Comparison of ENCODE assay signal across 24 cellular contexts in genomic region chr7:491292-491957, GRCh38. TPM values are rescaled to one million over a fixed set of nuclear protein-coding genes. Genes with fewer than 3 reads are reported as not detected.
DNase-seq lines count a peak whose midpoint lies in the region; ATAC-seq and TF ChIP-seq lines count a peak whose summit lies in the region.
"Had no signal": no experiment of that assay in that cellular context is flagged by ENCODE, and none has a peak within 500 bp of the region (broad histone marks: within the 10 kb centered on the region; RNA-seq: fewer than 3 reads in every experiment).

No MANE protein-coding gene starts in this region.

- peaks cover 0 to 7% (median 2%) of the 10 kb centered on the region in 9 donors for H3K36me3 ChIP-seq in heart left ventricle
- H3K36me3 ChIP-seq in left ventricle myocardium inferior: peaks cover 12% of the 10 kb centered on the region

- H3K4me3 ChIP-seq in heart left ventricle (no peak overlapping the region), left ventricle myocardium inferior (no peak overlapping the region)
- H3K4me3 ChIP-seq: upper lobe of left lung had no signal

- intact Hi-C loops in heart left ventricle (cut with DNase I): no loop called here
- intact Hi-C loops in cardiac septum (cut with DNase I): no loop called here
- intact Hi-C loops in left ventricle myocardium inferior (cut with micrococcal nuclease): no loop called here

- H3K27ac Mint-ChIP-seq in neural crest cell (ENCODE audit: unreplicated experiment): peak overlapping the region; percentile 50
- H3K27ac Mint-ChIP-seq: activated naive CD4-positive, alpha-beta T cell treated with anti-CD3 and anti-CD28 coated beads, Interleukin-2, amount 50 U/mL, for 72 hours; activated T-helper 2 cell treated with anti-CD3 and anti-CD28 coated beads, Interferon-gamma antibody, Interleukin-2, Interleukin-4, amounts not matched to agents 10 μg/mL and 5 μg/mL and 100 μg/mL, durations not matched to agents 14 hours and 24 hours and 36 hours; B cell; naive thymus-derived CD4-positive, alpha-beta T cell; T-cell had no signal

- H3K4me1 Mint-ChIP-seq in neural crest cell: peaks cover 14% of the 10 kb centered on the region
- H3K4me1 Mint-ChIP-seq: B cell; central memory CD8-positive, alpha-beta T cell; naive thymus-derived CD4-positive, alpha-beta T cell; T-cell had no signal

- no peak overlapping the region for H3K4me3 Mint-ChIP-seq in neural crest cell
- H3K4me3 Mint-ChIP-seq: B cell; central memory CD8-positive, alpha-beta T cell; naive thymus-derived CD4-positive, alpha-beta T cell; T-cell had no signal

- peaks cover 2% of the 10 kb centered on the region for H3K27me3 Mint-ChIP-seq in neural crest cell (ENCODE audit: low read depth)

- H3K4me1 ChIP-seq in heart left ventricle (peaks cover 0 to 10% (median 0%) of the 10 kb centered on the region in 12 donors), left ventricle myocardium inferior (peaks cover 7% of the 10 kb centered on the region)
- H3K4me1 ChIP-seq: parathyroid adenoma, upper lobe of left lung had no signal

- no peaks in the 10 kb centered on the region for H3K9me3 ChIP-seq in heart left ventricle
- H3K9me3 ChIP-seq in left ventricle myocardium inferior (replicated peaks): no peaks in the 10 kb centered on the region
- H3K9me3 ChIP-seq: upper lobe of left lung had no signal

- H3K27me3 ChIP-seq in heart left ventricle (peaks cover 0 to 4% (median 0%) of the 10 kb centered on the region in 9 donors), left ventricle myocardium inferior (ENCODE audit: low read depth) (no peaks in the 10 kb centered on the region)
- H3K27me3 ChIP-seq: upper lobe of left lung had no signal

- DNase-seq in heart left ventricle (peak in 3 of 5 donors; percentile 15 to 24 (median 18)), cardiac septum (ENCODE audit: low spot score) (no peak), left ventricle myocardium inferior (peak; percentile 9), neural crest cell (ENCODE audit: low read depth, low spot score) (no peak), NCI-H128 (lab: John Stamatoyannopoulos, UW; ENCODE audit: unreplicated experiment) (no peak), GM19240 (ENCODE audit: insufficient read length, low spot score) (no peak), NCI-H2227 treated with DMSO at 0.1 percent for 48 hours (lab: John Stamatoyannopoulos, UW) (no peak)
- DNase-seq: activated CD4-positive, alpha-beta T cell treated with anti-CD3 and anti-CD28 coated beads, Interleukin-2, amount 50 U/mL, for 48 hours; activated CD8-positive, alpha-beta memory T cell treated with anti-CD3 and anti-CD28 coated beads, Interleukin-2, amount 50 U/mL, for 48 hours; IMR-90; mesendoderm; naive thymus-derived CD4-positive, alpha-beta T cell; NCI-H1092; NCI-H2029; NCI-H82; SIG-M5; T-cell had no signal

- TF ChIP-seq POLR2A in heart left ventricle (IDR thresholded peaks at IDR 0.05): no peak

- TF ChIP-seq CTCF in heart left ventricle (IDR thresholded peaks at IDR 0.05): no peak
- TF ChIP-seq CTCF in left ventricle myocardium inferior (IDR thresholded peaks at IDR 0.05; ENCODE audit: borderline replicate concordance): no peak
- no peak for TF ChIP-seq CTCF in neural crest cell (conservative IDR thresholded peaks at IDR 0.05)

- H3K9me3 Mint-ChIP-seq in neural crest cell: peaks cover 4% of the 10 kb centered on the region
- H3K9me3 Mint-ChIP-seq: activated naive CD4-positive, alpha-beta T cell treated with anti-CD3 and anti-CD28 coated beads, Interleukin-2, amount 50 U/mL, for 72 hours; activated T-helper 2 cell treated with anti-CD3 and anti-CD28 coated beads, Interferon-gamma antibody, Interleukin-2, Interleukin-4, amounts not matched to agents 10 μg/mL and 5 μg/mL and 100 μg/mL, durations not matched to agents 14 hours and 24 hours and 36 hours; central memory CD8-positive, alpha-beta T cell; naive thymus-derived CD4-positive, alpha-beta T cell; T-cell had no signal

- ATAC-seq in heart left ventricle (no peak), HG03095 (IDR thresholded peaks at IDR 0.05; ENCODE audit: unreplicated experiment) (no peak)
- ATAC-seq: activated naive CD4-positive, alpha-beta T cell treated with anti-CD3 and anti-CD28 coated beads, Interleukin-2, amount 50 U/mL, for 72 hours; naive thymus-derived CD4-positive, alpha-beta T cell; T-cell had no signal

- 78 to 88% (median 86%) methylated on average over 8 to 22 of the region's 22 CpGs for WGBS in heart left ventricle, 4 donors

- H3K36me3 Mint-ChIP-seq in neural crest cell (ENCODE audit: low read depth): no peaks in the 10 kb centered on the region
- H3K36me3 Mint-ChIP-seq: activated naive CD4-positive, alpha-beta T cell treated with anti-CD3 and anti-CD28 coated beads, Interleukin-2, amount 50 U/mL, for 72 hours; naive thymus-derived CD4-positive, alpha-beta T cell; T-cell had no signal

- H3K27ac ChIP-seq in heart left ventricle (no peak overlapping the region), left ventricle myocardium inferior (replicated peaks) (no peak overlapping the region)
- H3K27ac ChIP-seq: parathyroid adenoma, upper lobe of left lung had no signal

RNA-seq across cellular contexts. Expression of gene PDGFA, which starts 28.2 kb away (rescaled TPM):
- total RNA-seq in heart left ventricle (10 to 100 TPM; 19.4 to 50.9 (median 23.3) TPM), cardiac septum (38.9 TPM), left ventricle myocardium inferior (26.0 TPM), neural crest cell (0.82 and 1.0 TPM in 2 replicates)
- 10 to 100 TPM; 11.8 to 17.9 TPM for polyA plus RNA-seq in heart left ventricle
- polyA plus RNA-seq: naive thymus-derived CD4-positive, alpha-beta T cell had no signal

Comparison
In these comparisons a context has a peak if more than half of its experiments do, and no peak if none do; other contexts are left out.
1. DNase-seq: peak in heart left ventricle (3 of 5) and left ventricle myocardium inferior (single experiment); none in cardiac septum (single experiment), neural crest cell (single experiment), NCI-H128 (single experiment), GM19240 (single experiment) and NCI-H2227 treated with DMSO at 0.1 percent for 48 hours (single experiment).
2. RNA of gene PDGFA, which starts 28.2 kb away (total RNA-seq): 38.9 TPM in cardiac septum (single experiment), 26.0 TPM in left ventricle myocardium inferior (single experiment) and 19.4 to 50.9 TPM in heart left ventricle; 0.82 to 1.0 TPM in neural crest cell; every median in the first group is over 10 times any median in the second.